ENCODE assay signal across 10 cellular contexts in genomic region chr6:14270925-14271791, GRCh38.
A peak's percentile ranks its signal among the peaks of the same experiment; 100 is the strongest.
DNase-seq lines count a peak whose midpoint lies in the region; ATAC-seq, FAIRE-seq and TF ChIP-seq lines count a peak whose summit lies in the region.
"Had no signal": no experiment of that assay in that cellular context is flagged by ENCODE, and none has a peak within 500 bp of the region (broad histone marks: within the 10 kb centered on the region; RNA-seq: fewer than 3 reads in every experiment).

No MANE protein-coding gene starts in this region.

- peaks cover 9% of the 10 kb centered on the region; the same call in 1 of the 2 replicates for H3K9me3 ChIP-seq in Loucy (ENCODE audit: insufficient read depth, low read depth, low read length)
- peaks cover 11% of the 10 kb centered on the region for H3K9me3 ChIP-seq in keratinocyte (ENCODE audit: control insufficient read depth, low read depth, low read length)
- peaks cover 0 to 10% (median 3%) of the 10 kb centered on the region in 4 donors for H3K9me3 ChIP-seq in stomach
- no peaks in the 10 kb centered on the region for H3K9me3 ChIP-seq in gastrocnemius medialis

- H3K9ac ChIP-seq in Loucy (ENCODE audit: low read depth, low read length, poor library complexity, severe bottlenecking) (peak overlapping the region; percentile 65), keratinocyte (ENCODE audit: control insufficient read depth, extremely low read depth, insufficient read depth, low read length) (peak overlapping the region; percentile 65)
- H3K9ac ChIP-seq: parathyroid adenoma had no signal

- H3K9me1 ChIP-seq in keratinocyte (ENCODE audit: control insufficient read depth, extremely low read depth, insufficient read depth, low read length): no peaks in the 10 kb centered on the region

- H3K4me1 ChIP-seq in Loucy (ENCODE audit: insufficient read depth, low read length, poor library complexity, severe bottlenecking) (peaks cover 69% of the 10 kb centered on the region), keratinocyte (ENCODE audit: control insufficient read depth, extremely low read depth, insufficient read depth, low read length) (peaks cover 48% of the 10 kb centered on the region), stomach (peaks cover 0 to 18% (median 11%) of the 10 kb centered on the region in 4 donors), gastrocnemius medialis (no peaks in the 10 kb centered on the region)
- H3K4me1 ChIP-seq: parathyroid adenoma had no signal

- H3F3A ChIP-seq in Loucy (ENCODE audit: low read depth): peaks cover 6% of the 10 kb centered on the region; the same call in 1 of the 2 replicates

- H3K36me3 ChIP-seq in Loucy (ENCODE audit: insufficient read depth, low read length) (no peaks in the 10 kb centered on the region), keratinocyte (ENCODE audit: control insufficient read depth in 2 of 2, extremely low read depth in 1 of 2, insufficient read depth in 2 of 2, low read length in 2 of 2) (no peaks in the 10 kb centered on the region), stomach (no peaks in the 10 kb centered on the region), gastrocnemius medialis (no peaks in the 10 kb centered on the region)

- FAIRE-seq in keratinocyte (lab: Jason Lieb, UNC): peak; percentile 99

- intact Hi-C loops in stomach (cut with DNase I; ENCODE audit: low total_unique reads): no loop called here
- intact Hi-C loops in gastrocnemius medialis (cut with DNase I; ENCODE audit: low total_unique reads): no loop called here

- in situ Hi-C loops in gastrocnemius medialis (cut with MboI; ENCODE audit: low sequenced_read_pairs in 4 of 4): no loop called here

- dilution Hi-C loops in keratinocyte (cut with MboI; ENCODE audit: extremely low pct_ligation_motif_present, low sequenced_read_pairs): no loop called here

- H2AFZ ChIP-seq in Loucy (ENCODE audit: low read length) (no peak overlapping the region), keratinocyte (ENCODE audit: control insufficient read depth, low read length) (peak overlapping the region; percentile 1)
- H2AFZ ChIP-seq: parathyroid adenoma had no signal

- DNase-seq in activated T-cell treated with anti-CD3 and anti-CD28 coated beads for 48 hours (ENCODE audit: low read depth): peak; percentile 54
- DNase-seq in keratinocyte (ENCODE audit: low read depth, low spot score): peak; percentile 100
- DNase-seq in stomach: peak; percentile 54
- DNase-seq in gastrocnemius medialis: no peak

- 35 to 52% (median 43%) methylated on average over 10 to 11 of the region's 11 CpGs for WGBS in stomach, 5 donors

- no peak overlapping the region for H3K4me2 ChIP-seq in Loucy (ENCODE audit: low read depth, low read length, poor library complexity, severe bottlenecking)
- H3K4me2 ChIP-seq in keratinocyte (ENCODE audit: control insufficient read depth, extremely low read depth, insufficient read depth, low read depth, low read length): peak overlapping the region; percentile 73

- H3K79me2 ChIP-seq in Loucy (ENCODE audit: insufficient read depth, low read length) (no peaks in the 10 kb centered on the region), keratinocyte (ENCODE audit: control insufficient read depth, insufficient read depth, low read length) (no peaks in the 10 kb centered on the region)
- H3K79me2 ChIP-seq: parathyroid adenoma had no signal

- H3K27ac ChIP-seq in keratinocyte (ENCODE audit: control insufficient read depth, insufficient read depth, low read length) (peak overlapping the region; percentile 97), stomach (peak overlapping the region in 3 of 5 donors; percentile 25 to 65 (median 61)), gastrocnemius medialis (no peak overlapping the region)
- H3K27ac ChIP-seq: parathyroid adenoma, SK-N-MC had no signal

- H4K20me1 ChIP-seq in Loucy (ENCODE audit: insufficient read depth, low read length, poor library complexity, severe bottlenecking): no peaks in the 10 kb centered on the region
- H4K20me1 ChIP-seq in keratinocyte (ENCODE audit: control insufficient read depth, extremely low read depth, insufficient read depth, low read length): no peaks in the 10 kb centered on the region

- TF ChIP-seq POLR2A in stomach (IDR thresholded peaks at IDR 0.05) (no peak), gastrocnemius medialis (IDR thresholded peaks at IDR 0.05) (no peak)

- no peak for ATAC-seq in HG03378 (IDR thresholded peaks at IDR 0.05; ENCODE audit: unreplicated experiment)
- ATAC-seq in gastrocnemius medialis: no peak
- no peak for ATAC-seq in HG03520 (IDR thresholded peaks at IDR 0.05; ENCODE audit: unreplicated experiment)
- no peak for ATAC-seq in HG02763 (IDR thresholded peaks at IDR 0.05; ENCODE audit: unreplicated experiment)

- no peaks in the 10 kb centered on the region for H3K9me2 ChIP-seq in Loucy (replicated peaks; ENCODE audit: low read depth, low read length)

- H3K4me3 ChIP-seq in Loucy (ENCODE audit: low read length, poor library complexity, severe bottlenecking) (no peak overlapping the region), keratinocyte (ENCODE audit: control insufficient read depth in 2 of 3, extremely low read depth in 1 of 3, insufficient read depth in 2 of 3, low read depth in 1 of 3, low read length in 3 of 3) (peak overlapping the region in 2 of 3 experiments; percentile 28 to 39), stomach (no peak overlapping the region), gastrocnemius medialis (no peak overlapping the region)
- H3K4me3 ChIP-seq: SK-N-MC had no signal

- H3K27me3 ChIP-seq in Loucy (ENCODE audit: insufficient read depth, low read length, poor library complexity, severe bottlenecking): no peaks in the 10 kb centered on the region
- no peaks in the 10 kb centered on the region for H3K27me3 ChIP-seq in keratinocyte (ENCODE audit: control insufficient read depth, extremely low read depth, insufficient read depth, low read length)
- no peaks in the 10 kb centered on the region for H3K27me3 ChIP-seq in stomach
- no peaks in the 10 kb centered on the region for H3K27me3 ChIP-seq in gastrocnemius medialis

- no peak for TF ChIP-seq EP300 in stomach (IDR thresholded peaks at IDR 0.05)

- no peak for TF ChIP-seq CTCF in Loucy (conservative IDR thresholded peaks at IDR 0.05; ENCODE audit: low read length)
- TF ChIP-seq CTCF in keratinocyte (optimal IDR thresholded peaks at IDR 0.05 in 1 of 3, IDR thresholded peaks at IDR 0.05 in 1 of 3, conservative IDR thresholded peaks at IDR 0.05 in 1 of 3; ENCODE audit: extremely low read depth in 1 of 3, insufficient read depth in 2 of 3, low read length in 3 of 3): peak in 2 of 3 experiments; percentile 26 to 32
- TF ChIP-seq CTCF in stomach (IDR thresholded peaks at IDR 0.05): no peak
- TF ChIP-seq CTCF in gastrocnemius medialis (IDR thresholded peaks at IDR 0.05 in 4 of 5, conservative IDR thresholded peaks at IDR 0.05 in 1 of 5): no peak

Comparison
In these comparisons a context has a peak if more than half of its experiments do, and no peak if none do; other contexts are left out.
1. H3K4me3 ChIP-seq: peak in keratinocyte (2 of 3); none in Loucy (single experiment), stomach (0 of 4) and gastrocnemius medialis (0 of 4).
2. CTCF ChIP-seq: peak in keratinocyte (2 of 3); none in Loucy (single experiment), stomach (0 of 7) and gastrocnemius medialis (0 of 5).
3. DNase-seq: peak in activated T-cell treated with anti-CD3 and anti-CD28 coated beads for 48 hours (single experiment), keratinocyte (single experiment) and stomach (single experiment); none in gastrocnemius medialis (0 of 2).
4. H3K27ac ChIP-seq: peak in keratinocyte (single experiment) and stomach (3 of 5); none in gastrocnemius medialis (0 of 4).